In the genomic region with DNA sequence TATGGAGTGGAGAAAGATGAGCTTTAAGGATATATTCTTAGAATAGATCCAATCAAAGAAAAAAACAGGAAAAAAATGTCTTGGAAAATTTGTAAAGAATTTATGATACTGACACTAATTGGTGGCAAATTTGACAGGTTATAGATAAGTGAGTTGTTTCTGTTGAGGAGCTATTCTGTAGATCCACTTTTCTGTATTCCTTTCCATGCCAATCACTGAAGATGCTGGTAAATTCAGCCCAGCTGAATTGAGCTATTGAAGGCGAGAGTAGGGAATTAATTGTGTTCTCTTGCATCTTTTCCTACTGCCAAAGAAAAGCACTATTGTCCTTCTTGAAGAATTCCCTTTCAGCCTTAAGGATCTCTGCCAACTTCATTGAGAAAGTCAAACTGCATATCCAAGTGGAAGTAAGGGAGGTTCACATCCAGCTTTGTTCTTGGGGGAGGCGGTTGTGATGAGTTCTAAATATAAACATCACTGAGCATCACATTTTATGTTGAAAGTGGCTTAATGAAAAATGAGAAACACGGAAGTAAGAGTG, we compare ENCODE assay signal across 19 cellular contexts.
A peak's percentile ranks its signal among the peaks of the same experiment; 100 is the strongest.
DNase-seq lines count a peak whose midpoint lies in the region; ATAC-seq and TF ChIP-seq lines count a peak whose summit lies in the region.
"Had no signal": no experiment of that assay in that cellular context is flagged by ENCODE, and none has a peak within 500 bp of the region (broad histone marks: within the 10 kb centered on the region; RNA-seq: fewer than 3 reads in every experiment).

No MANE protein-coding gene starts in this region.

- no peak overlapping the region for H3K27ac ChIP-seq in neural progenitor cell

- no peak for ATAC-seq in GM19452 (IDR thresholded peaks at IDR 0.05; ENCODE audit: unreplicated experiment)
- ATAC-seq: GM12878, PC-3 had no signal

- no peaks in the 10 kb centered on the region for H3K79me2 ChIP-seq in neural progenitor cell (ENCODE audit: low read depth)

- H3K27me3 Mint-ChIP-seq in brain, result no peaks in the 10 kb centered on the region
- no peaks in the 10 kb centered on the region for H3K27me3 Mint-ChIP-seq in neural progenitor cell (ENCODE audit: insufficient read depth, low read depth)
- H3K27me3 Mint-ChIP-seq in T-helper 2 cell treated with Interferon-gamma antibody and Interleukin-4, amounts not matched to agents 5 μg/mL and 100 μg/mL, for 36 hours (ENCODE audit: low read depth), result no peaks in the 10 kb centered on the region
- no peaks in the 10 kb centered on the region for H3K27me3 Mint-ChIP-seq in activated T-helper 2 cell treated with anti-CD3 and anti-CD28 coated beads, Interferon-gamma antibody, Interleukin-2, Interleukin-4, amounts not matched to agents 10 μg/mL and 5 μg/mL and 100 μg/mL, durations not matched to agents 14 hours and 24 hours and 36 hours (ENCODE audit: low read depth)
- H3K27me3 Mint-ChIP-seq: CD4-positive, CD25-positive, alpha-beta regulatory T cell; IgD-negative memory B cell had no signal

- peak; percentile 73 for DNase-seq in COLO829 (ENCODE audit: low spot score)
- DNase-seq in foreskin melanocyte, result peak; percentile 98
- DNase-seq in neural progenitor cell (ENCODE audit: low spot score), result peak; percentile 64
- DNase-seq in T-helper 2 cell treated with Interferon-gamma antibody and Interleukin-4, amounts not matched to agents 5 μg/mL and 100 μg/mL, for 36 hours (ENCODE audit: low spot score), result no peak
- no peak for DNase-seq in activated T-helper 2 cell treated with anti-CD3 and anti-CD28 coated beads, Interferon-gamma antibody, Interleukin-2, Interleukin-4, amounts not matched to agents 10 μg/mL and 5 μg/mL and 100 μg/mL, durations not matched to agents 14 hours and 24 hours and 36 hours (ENCODE audit: low spot score)
- no peak for DNase-seq in activated CD4-positive, CD25-positive, alpha-beta regulatory T cell treated with anti-CD3 and anti-CD28 coated beads, Interleukin-2, amount 50 U/mL, for 72 hours
- DNase-seq: AML-193; Calu3; CD4-positive, CD25-positive, alpha-beta regulatory T cell; NCI-H1436; NCI-H2081 treated with DMSO at 0.1 percent for 48 hours; NCI-H226; NCI-H526 treated with DMSO at 0.1 percent for 48 hours; PC-3 had no signal

- no peaks in the 10 kb centered on the region for H3K36me3 ChIP-seq in neural progenitor cell
- H3K36me3 ChIP-seq: HAP-1 had no signal

- H3K9me3 ChIP-seq in neural progenitor cell (ENCODE audit: low read depth), result no peaks in the 10 kb centered on the region
- H3K9me3 ChIP-seq: HAP-1 had no signal

- H4K20me1 ChIP-seq in neural progenitor cell (ENCODE audit: low read depth), result no peaks in the 10 kb centered on the region

- H3K27me3 ChIP-seq in neural progenitor cell, result no peaks in the 10 kb centered on the region

- H3K36me3 Mint-ChIP-seq in brain, result no peaks in the 10 kb centered on the region
- H3K36me3 Mint-ChIP-seq in neural progenitor cell, result no peaks in the 10 kb centered on the region
- H3K36me3 Mint-ChIP-seq in T-helper 2 cell treated with Interferon-gamma antibody and Interleukin-4, amounts not matched to agents 5 μg/mL and 100 μg/mL, for 36 hours (ENCODE audit: low read depth), result no peaks in the 10 kb centered on the region
- no peaks in the 10 kb centered on the region for H3K36me3 Mint-ChIP-seq in activated T-helper 2 cell treated with anti-CD3 and anti-CD28 coated beads, Interferon-gamma antibody, Interleukin-2, Interleukin-4, amounts not matched to agents 10 μg/mL and 5 μg/mL and 100 μg/mL, durations not matched to agents 14 hours and 24 hours and 36 hours (ENCODE audit: low read depth)
- H3K36me3 Mint-ChIP-seq: CD4-positive, CD25-positive, alpha-beta regulatory T cell; IgD-negative memory B cell had no signal

- H3K27ac Mint-ChIP-seq in brain (peak overlapping the region in 3 of 5 experiments; percentile 22 to 78 (median 38)), neural progenitor cell (no peak overlapping the region)
- H3K27ac Mint-ChIP-seq in T-helper 2 cell treated with Interferon-gamma antibody and Interleukin-4, amounts not matched to agents 5 μg/mL and 100 μg/mL, for 36 hours, result no peak overlapping the region
- no peak overlapping the region for H3K27ac Mint-ChIP-seq in activated T-helper 2 cell treated with anti-CD3 and anti-CD28 coated beads, Interferon-gamma antibody, Interleukin-2, Interleukin-4, amounts not matched to agents 10 μg/mL and 5 μg/mL and 100 μg/mL, durations not matched to agents 14 hours and 24 hours and 36 hours
- H3K27ac Mint-ChIP-seq: CD4-positive, CD25-positive, alpha-beta regulatory T cell; IgD-negative memory B cell had no signal

- H3K9me3 Mint-ChIP-seq in brain, result no peaks in the 10 kb centered on the region
- H3K9me3 Mint-ChIP-seq in neural progenitor cell, result peaks cover 2% of the 10 kb centered on the region
- no peaks in the 10 kb centered on the region for H3K9me3 Mint-ChIP-seq in T-helper 2 cell treated with Interferon-gamma antibody and Interleukin-4, amounts not matched to agents 5 μg/mL and 100 μg/mL, for 36 hours
- H3K9me3 Mint-ChIP-seq in activated T-helper 2 cell treated with anti-CD3 and anti-CD28 coated beads, Interferon-gamma antibody, Interleukin-2, Interleukin-4, amounts not matched to agents 10 μg/mL and 5 μg/mL and 100 μg/mL, durations not matched to agents 14 hours and 24 hours and 36 hours, result no peaks in the 10 kb centered on the region
- H3K9me3 Mint-ChIP-seq: IgD-negative memory B cell had no signal

- H2AFZ ChIP-seq in neural progenitor cell (replicated peaks), result no peak overlapping the region

- H3K4me3 Mint-ChIP-seq in brain (peak overlapping the region in 2 of 5 experiments; percentile 8 to 54), neural progenitor cell (no peak overlapping the region)
- H3K4me3 Mint-ChIP-seq in T-helper 2 cell treated with Interferon-gamma antibody and Interleukin-4, amounts not matched to agents 5 μg/mL and 100 μg/mL, for 36 hours, result no peak overlapping the region
- H3K4me3 Mint-ChIP-seq in activated T-helper 2 cell treated with anti-CD3 and anti-CD28 coated beads, Interferon-gamma antibody, Interleukin-2, Interleukin-4, amounts not matched to agents 10 μg/mL and 5 μg/mL and 100 μg/mL, durations not matched to agents 14 hours and 24 hours and 36 hours (ENCODE audit: low read depth), result no peak overlapping the region
- H3K4me3 Mint-ChIP-seq: CD4-positive, CD25-positive, alpha-beta regulatory T cell; IgD-negative memory B cell had no signal

- intact Hi-C loops in activated T-helper 2 cell treated with anti-CD3 and anti-CD28 coated beads, Interferon-gamma antibody, Interleukin-2, Interleukin-4, amounts not matched to agents 10 μg/mL and 5 μg/mL and 100 μg/mL, durations not matched to agents 14 hours and 24 hours and 36 hours (cut with micrococcal nuclease), result no loop called here

- TF ChIP-seq CTCF in brain (conservative IDR thresholded peaks at IDR 0.05) (no peak), neural progenitor cell (IDR thresholded peaks at IDR 0.05) (no peak)

- peaks cover 18% of the 10 kb centered on the region for H3K4me1 ChIP-seq in neural progenitor cell
- H3K4me1 ChIP-seq: HAP-1 had no signal

- peaks cover 19% of the 10 kb centered on the region for H3K4me1 Mint-ChIP-seq in brain
- H3K4me1 Mint-ChIP-seq in neural progenitor cell, result peaks cover 22% of the 10 kb centered on the region
- no peaks in the 10 kb centered on the region for H3K4me1 Mint-ChIP-seq in T-helper 2 cell treated with Interferon-gamma antibody and Interleukin-4, amounts not matched to agents 5 μg/mL and 100 μg/mL, for 36 hours (ENCODE audit: low read depth)
- no peaks in the 10 kb centered on the region for H3K4me1 Mint-ChIP-seq in activated T-helper 2 cell treated with anti-CD3 and anti-CD28 coated beads, Interferon-gamma antibody, Interleukin-2, Interleukin-4, amounts not matched to agents 10 μg/mL and 5 μg/mL and 100 μg/mL, durations not matched to agents 14 hours and 24 hours and 36 hours (ENCODE audit: low read depth)
- H3K4me1 Mint-ChIP-seq: CD4-positive, CD25-positive, alpha-beta regulatory T cell; IgD-negative memory B cell had no signal

- H3K4me3 ChIP-seq in neural progenitor cell, result no peak overlapping the region
- H3K4me3 ChIP-seq: GM12878, HAP-1 had no signal

- H3F3A ChIP-seq in neural progenitor cell (ENCODE audit: low read depth), result no peaks in the 10 kb centered on the region

- peak overlapping the region; percentile 45 for H3K4me2 ChIP-seq in neural progenitor cell

- no peak overlapping the region for H3K9ac ChIP-seq in neural progenitor cell

Comparison
In these comparisons a context has a peak if more than half of its experiments do, and no peak if none do; other contexts are left out.
1. DNase-seq: peak in COLO829 (single experiment), foreskin melanocyte (single experiment) and neural progenitor cell (single experiment); none in T-helper 2 cell treated with Interferon-gamma antibody and Interleukin-4, amounts not matched to agents 5 μg/mL and 100 μg/mL, for 36 hours (single experiment), activated T-helper 2 cell treated with anti-CD3 and anti-CD28 coated beads, Interferon-gamma antibody, Interleukin-2, Interleukin-4, amounts not matched to agents 10 μg/mL and 5 μg/mL and 100 μg/mL, durations not matched to agents 14 hours and 24 hours and 36 hours (single experiment) and activated CD4-positive, CD25-positive, alpha-beta regulatory T cell treated with anti-CD3 and anti-CD28 coated beads, Interleukin-2, amount 50 U/mL, for 72 hours (single experiment).
2. H3K27ac Mint-ChIP-seq: peak in brain (3 of 5); none in neural progenitor cell (single experiment), T-helper 2 cell treated with Interferon-gamma antibody and Interleukin-4, amounts not matched to agents 5 μg/mL and 100 μg/mL, for 36 hours (single experiment) and activated T-helper 2 cell treated with anti-CD3 and anti-CD28 coated beads, Interferon-gamma antibody, Interleukin-2, Interleukin-4, amounts not matched to agents 10 μg/mL and 5 μg/mL and 100 μg/mL, durations not matched to agents 14 hours and 24 hours and 36 hours (single experiment).